Comparison of ENCODE assay signal across 8 cellular contexts in the genomic region with DNA sequence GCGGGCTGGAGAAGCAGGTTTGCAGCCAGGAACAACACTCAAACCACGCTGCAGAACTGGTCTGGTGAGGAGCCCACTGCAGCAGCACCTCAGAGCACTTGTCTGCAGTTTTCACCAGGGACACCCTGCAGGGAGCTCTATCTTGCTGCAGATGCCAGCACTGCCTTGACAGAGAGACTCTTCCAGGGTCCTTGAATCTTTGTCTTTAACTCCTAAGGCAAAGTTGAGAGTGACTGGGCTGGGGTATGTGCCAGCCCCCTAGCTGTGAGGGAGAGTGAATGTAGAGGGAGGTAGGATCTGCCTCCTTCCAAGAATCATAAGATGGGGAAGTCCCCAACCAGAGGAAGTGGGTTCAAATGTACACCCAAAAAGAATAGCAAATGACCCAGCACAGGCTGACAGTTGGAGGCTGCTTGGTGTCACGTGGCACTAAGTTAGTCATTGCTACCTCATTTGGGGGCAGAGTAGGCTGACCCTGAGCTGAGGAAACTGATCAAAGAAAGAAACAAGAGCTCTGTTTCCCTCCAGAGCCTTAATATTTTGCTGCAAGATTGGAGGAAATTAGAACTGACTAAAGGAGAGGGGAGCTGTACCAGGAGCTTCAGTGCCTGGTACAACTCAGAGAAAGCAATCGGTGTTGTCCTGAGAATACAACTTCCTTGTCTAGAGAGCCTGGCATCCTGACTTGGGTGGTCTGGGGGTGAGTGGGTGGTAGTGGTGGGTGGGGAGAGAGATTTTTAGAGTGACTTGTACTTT. TPM values are rescaled to one million over a fixed set of nuclear protein-coding genes. Genes with fewer than 3 reads are reported as not detected.
DNase-seq lines count a peak whose midpoint lies in the region; ATAC-seq and TF ChIP-seq lines count a peak whose summit lies in the region.

No MANE protein-coding gene starts in this region.

- H3K4me1 Mint-ChIP-seq in CD4-positive, alpha-beta T cell (ENCODE audit: low read depth), result peaks cover 50% of the 10 kb centered on the region

- TF ChIP-seq POLR2A in breast epithelium (IDR thresholded peaks at IDR 0.05), result no peak

- H3K9me3 Mint-ChIP-seq in CD4-positive, alpha-beta T cell, result no peaks in the 10 kb centered on the region

- H3K27ac Mint-ChIP-seq in CD4-positive, alpha-beta T cell, result peak overlapping the region; percentile 90

- H3K27ac ChIP-seq in CD4-positive, alpha-beta T cell (ENCODE audit: low read depth, low read length), result peak overlapping the region; percentile 80
- H3K27ac ChIP-seq in breast epithelium, result no peak overlapping the region

- intact Hi-C loops in CD4-positive, alpha-beta T cell (cut with DNase I, micrococcal nuclease), result loop anchor here in 1 of 2 experiments (2.0 kb wide), 1 partner anchor 30 kb away; no protein-coding TSS in a partner anchor
- intact Hi-C loops in breast epithelium (cut with DNase I; ENCODE audit: low total_unique reads), result no loop called here

- H3K9me3 ChIP-seq in CD4-positive, alpha-beta T cell (ENCODE audit: control insufficient read depth, low read length), result no peaks in the 10 kb centered on the region
- no peaks in the 10 kb centered on the region for H3K9me3 ChIP-seq in breast epithelium

- CTCF ChIA-PET in CD4-positive, alpha-beta T cell (lab: Charles Lee), result interaction anchor here (0.6 to 1.6 kb wide), 2 partner anchors 31 to 122 kb away, joined by 3 to 7 read pairs; no protein-coding TSS in a partner anchor

- H3K27me3 ChIP-seq in CD4-positive, alpha-beta T cell (ENCODE audit: control insufficient read depth, insufficient read depth, low read length), result no peaks in the 10 kb centered on the region
- H3K27me3 ChIP-seq in breast epithelium, result peaks cover 0 to 11% of the 10 kb centered on the region in 2 donors

- peaks cover 0 to 10% of the 10 kb centered on the region in 2 donors for H3K4me1 ChIP-seq in breast epithelium

- POLR2A ChIA-PET in CD4-positive, alpha-beta T cell (lab: Charles Lee), result interaction anchor here (1.0 to 4.5 kb wide), 3 partner anchors 29 to 329 kb away, joined by 3 to 51 read pairs (median 37); partner anchors contain the start of genes HUWE1 and PHF8

- H3K4me3 Mint-ChIP-seq in CD4-positive, alpha-beta T cell, result peak overlapping the region; percentile 76

- ATAC-seq in CD4-positive, alpha-beta T cell (ENCODE audit: poor library complexity), result peak; percentile 70
- ATAC-seq in GM19351 (IDR thresholded peaks at IDR 0.05; ENCODE audit: unreplicated experiment), result peak; percentile 72
- peak; percentile 80 for ATAC-seq in HG03432 (IDR thresholded peaks at IDR 0.05; ENCODE audit: unreplicated experiment)

- no peak for TF ChIP-seq CTCF in CD4-positive, alpha-beta T cell (IDR thresholded peaks at IDR 0.05)
- no peak for TF ChIP-seq CTCF in breast epithelium (IDR thresholded peaks at IDR 0.05)

- peak overlapping the region in 1 of 3 donors; percentile 19 for H3K4me3 ChIP-seq in breast epithelium

- no peaks in the 10 kb centered on the region for H3K36me3 ChIP-seq in breast epithelium

- peak in 9 of 10 experiments; percentile 7 to 34 (median 28) for DNase-seq in CD4-positive, alpha-beta T cell
- DNase-seq in T-helper 22 cell (ENCODE audit: low read depth) (peak; percentile 64), breast epithelium (ENCODE audit: low spot score in 2 of 2) (peak; percentile 46 to 52), inferior parietal cortex (ENCODE audit: extremely low spot score) (no peak), RKO (ENCODE audit: low spot score) (no peak)
- peak; percentile 46 to 59 (median 57) for DNase-seq in stimulated activated CD4-positive, alpha-beta T cell treated with anti-CD3 and anti-CD28 coated beads, Interleukin-12 subunit alpha, Interleukin-12 subunit beta, amount 100 ng/mL, for 48 hours (ENCODE audit: low read depth in 2 of 3, low spot score in 1 of 3)

- H3K27me3 Mint-ChIP-seq in CD4-positive, alpha-beta T cell, result no peaks in the 10 kb centered on the region

- no peaks in the 10 kb centered on the region for H3K36me3 Mint-ChIP-seq in CD4-positive, alpha-beta T cell (ENCODE audit: low read depth)

RNA-seq across cellular contexts. Expression of gene HUWE1, which starts 28.2 kb away (rescaled TPM):
- 100 to 1,000 TPM; 127 TPM for total RNA-seq in CD4-positive, alpha-beta T cell
- 100 to 1,000 TPM in 2 of 3 donors, 10 to 100 TPM in 1; 99.7 to 122 (median 108) TPM for total RNA-seq in breast epithelium

Comparison
In these comparisons a context has a peak if more than half of its experiments do, and no peak if none do; other contexts are left out.
1. DNase-seq: peak in CD4-positive, alpha-beta T cell (9 of 10), T-helper 22 cell (single experiment), breast epithelium (2 of 2) and stimulated activated CD4-positive, alpha-beta T cell treated with anti-CD3 and anti-CD28 coated beads, Interleukin-12 subunit alpha, Interleukin-12 subunit beta, amount 100 ng/mL, for 48 hours (3 of 3); none in inferior parietal cortex (single experiment) and RKO (single experiment).
2. Peak in every context shown above with its lines, with median percentiles within 50 percentile points of each other: ATAC-seq.